ENCODE assay signal across 9 cellular contexts in the genomic region with DNA sequence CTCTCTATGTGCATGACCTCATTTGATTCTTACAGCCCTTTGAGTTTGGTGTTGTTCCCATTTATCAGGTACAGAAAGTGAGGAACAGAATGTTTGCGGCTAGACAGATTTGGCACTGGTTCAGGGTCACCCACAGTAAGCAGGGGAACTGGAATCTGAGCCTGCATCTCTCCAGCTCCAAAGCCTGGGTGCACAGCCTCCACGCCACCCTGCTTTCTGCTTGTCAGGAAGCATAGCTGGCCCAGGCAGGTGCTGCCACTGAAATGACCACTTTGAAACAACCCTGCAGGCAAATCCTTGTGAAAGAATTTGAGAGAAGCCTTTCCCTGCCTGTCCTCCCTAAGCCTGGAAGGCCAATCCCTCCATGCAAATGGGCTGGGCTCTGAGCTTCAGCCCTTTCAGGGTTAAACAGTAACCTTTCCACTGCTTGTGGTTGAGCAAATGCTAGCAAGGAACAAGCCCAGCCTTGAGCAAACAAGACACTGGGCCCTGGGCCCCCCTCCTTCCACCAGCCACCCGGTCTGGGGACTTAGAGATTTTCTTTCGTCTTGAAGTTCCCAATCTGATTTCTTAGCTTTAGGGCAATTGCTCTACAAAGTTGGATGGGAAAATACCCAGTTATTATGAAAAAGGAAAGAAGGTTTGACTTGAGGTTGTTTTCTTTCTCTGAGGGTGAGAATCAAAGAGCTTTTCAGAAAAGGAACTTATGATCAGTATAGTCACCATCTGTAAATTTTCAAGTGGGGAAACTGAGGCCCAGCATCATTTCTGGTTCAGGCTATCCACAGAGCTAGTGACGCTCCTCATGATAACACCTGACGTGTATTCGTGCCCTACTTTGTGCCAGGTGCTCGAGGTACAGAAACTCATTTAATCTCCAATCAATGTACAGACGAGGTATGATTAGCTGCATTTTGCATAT. TPM values are rescaled to one million over a fixed set of nuclear protein-coding genes. Genes with fewer than 3 reads are reported as not detected.
A peak's percentile ranks its signal among the peaks of the same experiment; 100 is the strongest.
DNase-seq lines count a peak whose midpoint lies in the region; ATAC-seq and TF ChIP-seq lines count a peak whose summit lies in the region.
"Had no signal": no experiment of that assay in that cellular context is flagged by ENCODE, and none has a peak within 500 bp of the region (broad histone marks: within the 10 kb centered on the region; RNA-seq: fewer than 3 reads in every experiment).

No MANE protein-coding gene starts in this region.

- no peak overlapping the region for H3K27ac Mint-ChIP-seq in activated CD8-positive, alpha-beta T cell treated with anti-CD3 and anti-CD28 coated beads, Interleukin-2, amount 10 ng/mL, durations not matched to agents 7 days and 5 days

- peaks cover 37 to 64% of the 10 kb centered on the region in 2 donors for H3K4me1 ChIP-seq in thyroid gland

- no peak overlapping the region for H3K4me3 Mint-ChIP-seq in activated CD8-positive, alpha-beta T cell treated with anti-CD3 and anti-CD28 coated beads, Interleukin-2, amount 10 ng/mL, durations not matched to agents 7 days and 5 days

- DNase-seq in DMS153 (lab: John Stamatoyannopoulos, UW) = peak; percentile 19
- DNase-seq in DMS153 treated with DMSO at 0.1 percent for 48 hours (lab: John Stamatoyannopoulos, UW; ENCODE audit: unreplicated experiment) = no peak
- DNase-seq in LNCaP clone FGC (ENCODE audit: low read depth) = peak; percentile 92
- DNase-seq in fibroblast of villous mesenchyme (ENCODE audit: low read depth) = peak; percentile 45
- peak; percentile 71 to 77 for DNase-seq in thyroid gland
- no peak for DNase-seq in activated T-cell treated with anti-CD3 and anti-CD28 coated beads for 4 hours
- no peak for DNase-seq in dermis blood vessel endothelial cell
- no peak for DNase-seq in activated CD8-positive, alpha-beta T cell treated with anti-CD3 and anti-CD28 coated beads, Interleukin-2, amount 10 ng/mL, durations not matched to agents 7 days and 5 days
- DNase-seq: activated naive CD4-positive, alpha-beta T cell treated with anti-CD3 and anti-CD28 coated beads, Interleukin-2, amount 50 U/mL, for 16 hours had no signal

- no peak for TF ChIP-seq CTCF in LNCaP clone FGC (IDR thresholded peaks at IDR 0.05; ENCODE audit: control insufficient read depth, extremely low read depth, insufficient read depth)
- no peak for TF ChIP-seq CTCF in fibroblast of villous mesenchyme (IDR thresholded peaks at IDR 0.05; ENCODE audit: insufficient read depth, low read depth, low read length)
- no peak for TF ChIP-seq CTCF in thyroid gland (IDR thresholded peaks at IDR 0.05)

- H3K4me1 Mint-ChIP-seq in activated CD8-positive, alpha-beta T cell treated with anti-CD3 and anti-CD28 coated beads, Interleukin-2, amount 10 ng/mL, durations not matched to agents 7 days and 5 days (ENCODE audit: low read depth) = no peaks in the 10 kb centered on the region

- H3K27ac ChIP-seq in thyroid gland = peak overlapping the region; percentile 61 to 90 (median 63)

- H3K4me3 ChIP-seq in LNCaP clone FGC (ENCODE audit: low read depth, low read length) (peak overlapping the region; percentile 33), fibroblast of villous mesenchyme (ENCODE audit: low read depth, low read length) (no peak overlapping the region), thyroid gland (replicated peaks in 1 of 3) (no peak overlapping the region)

- no peak for ATAC-seq in activated CD8-positive, alpha-beta T cell treated with anti-CD3 and anti-CD28 coated beads, Interleukin-2, amount 10 ng/mL, durations not matched to agents 7 days and 5 days

- H3K27me3 Mint-ChIP-seq in activated CD8-positive, alpha-beta T cell treated with anti-CD3 and anti-CD28 coated beads, Interleukin-2, amount 10 ng/mL, durations not matched to agents 7 days and 5 days (ENCODE audit: low read depth) = peaks cover 47% of the 10 kb centered on the region

- WGBS in thyroid gland, 2 donors = 63 to 65% methylated on average over 9 of the region's 9 CpGs

- no peaks in the 10 kb centered on the region for H3K9me3 ChIP-seq in thyroid gland

- no peaks in the 10 kb centered on the region for H3K27me3 ChIP-seq in thyroid gland

- H3K36me3 ChIP-seq in thyroid gland = no peaks in the 10 kb centered on the region

- no peaks in the 10 kb centered on the region for H3K9me3 Mint-ChIP-seq in activated CD8-positive, alpha-beta T cell treated with anti-CD3 and anti-CD28 coated beads, Interleukin-2, amount 10 ng/mL, durations not matched to agents 7 days and 5 days (ENCODE audit: insufficient read depth)

- no peaks in the 10 kb centered on the region for H3K36me3 Mint-ChIP-seq in activated CD8-positive, alpha-beta T cell treated with anti-CD3 and anti-CD28 coated beads, Interleukin-2, amount 10 ng/mL, durations not matched to agents 7 days and 5 days (ENCODE audit: low read depth)

- POLR2A ChIA-PET in activated CD8-positive, alpha-beta T cell treated with anti-CD3 and anti-CD28 coated beads, Interleukin-2, amount 10 ng/mL, durations not matched to agents 7 days and 5 days (lab: Charles Lee) = no interaction called here

- CTCF ChIA-PET in activated CD8-positive, alpha-beta T cell treated with anti-CD3 and anti-CD28 coated beads, Interleukin-2, amount 10 ng/mL, durations not matched to agents 7 days and 5 days (lab: Charles Lee) = interaction anchor here (1.1 to 1.5 kb wide), 2 partner anchors 10 to 53 kb away, joined by 3 to 6 read pairs; no protein-coding TSS in a partner anchor

- no peak for TF ChIP-seq POLR2A in thyroid gland (IDR thresholded peaks at IDR 0.05)

- intact Hi-C loops in thyroid gland (cut with DNase I) = no loop called here

RNA-seq across cellular contexts. Expression of a gene that starts 19.4 kb away (rescaled TPM):
- total RNA-seq in fibroblast of villous mesenchyme (under 0.01 TPM in 1 of 2 replicates, not detected in the other), thyroid gland (10 to 100 TPM in 2 of 4 donors, 1 to 10 TPM in 2; 3.8 to 13.9 (median 8.1) TPM), dermis blood vessel endothelial cell (0.05 and 0.17 TPM in 2 replicates)
- total RNA-seq in activated CD8-positive, alpha-beta T cell treated with anti-CD3 and anti-CD28 coated beads, Interleukin-2, amount 10 ng/mL, durations not matched to agents 7 days and 5 days = not detected

Comparison
In these comparisons a context has a peak if more than half of its experiments do, and no peak if none do; other contexts are left out.
1. DNase-seq: peak in DMS153 (single experiment), LNCaP clone FGC (single experiment), fibroblast of villous mesenchyme (single experiment) and thyroid gland (2 of 2); none in DMS153 treated with DMSO at 0.1 percent for 48 hours (single experiment), activated T-cell treated with anti-CD3 and anti-CD28 coated beads for 4 hours (single experiment), dermis blood vessel endothelial cell (single experiment) and activated CD8-positive, alpha-beta T cell treated with anti-CD3 and anti-CD28 coated beads, Interleukin-2, amount 10 ng/mL, durations not matched to agents 7 days and 5 days (single experiment).